ENCODE assay signal across 15 cellular contexts in genomic region chr15:77163806-77164384, GRCh38.
"Had no signal": no experiment of that assay in that cellular context is flagged by ENCODE, and none has a peak within 500 bp of the region (broad histone marks: within the 10 kb centered on the region; RNA-seq: fewer than 3 reads in every experiment).

No MANE protein-coding gene starts in this region.

- H3K9ac ChIP-seq: SK-N-SH had no signal

- H3K27me3 ChIP-seq: gastrocnemius medialis, heart right ventricle, testis had no signal

- H3K27me3 Mint-ChIP-seq: activated CD4-positive, alpha-beta T cell treated with anti-CD3 and anti-CD28 coated beads, Interleukin-2, amount 10 ng/mL, durations not matched to agents 24 days and 14 days had no signal

- ATAC-seq: gastrocnemius medialis, left ventricle myocardium superior, psoas muscle, WTC11 had no signal

- H3K27ac Mint-ChIP-seq: activated CD4-positive, alpha-beta T cell treated with anti-CD3 and anti-CD28 coated beads, Interleukin-2, amount 10 ng/mL, durations not matched to agents 24 days and 14 days; WTC11 had no signal

- H3K36me3 ChIP-seq: gastrocnemius medialis had no signal

- H3K9me3 ChIP-seq: gastrocnemius medialis, heart right ventricle, psoas muscle, SK-N-SH, testis had no signal

- H3K9me3 Mint-ChIP-seq: activated CD4-positive, alpha-beta T cell treated with anti-CD3 and anti-CD28 coated beads, Interleukin-2, amount 10 ng/mL, durations not matched to agents 24 days and 14 days; WTC11 had no signal

- H3K4me3 ChIP-seq: gastrocnemius medialis, heart right ventricle, psoas muscle, testis had no signal

- H3K4me3 Mint-ChIP-seq: activated CD4-positive, alpha-beta T cell treated with anti-CD3 and anti-CD28 coated beads, Interleukin-2, amount 10 ng/mL, durations not matched to agents 24 days and 14 days; WTC11 had no signal

- H3K4me1 ChIP-seq: psoas muscle, testis had no signal

- H3K4me2 ChIP-seq: SK-N-SH had no signal

- DNase-seq: activated CD4-positive, alpha-beta T cell treated with anti-CD3 and anti-CD28 coated beads, Interleukin-2, amount 10 ng/mL, durations not matched to agents 24 days and 14 days; activated gamma-delta T cell; cortex of kidney; effector CD8-positive, alpha-beta T cell; gastrocnemius medialis; heart right ventricle; kidney; left ventricle myocardium superior; nucleus accumbens; psoas muscle; SK-N-SH; stimulated activated CD4-positive, alpha-beta T cell treated with anti-CD3 and anti-CD28 coated beads, Interleukin-12 subunit alpha, Interleukin-12 subunit beta, amount 100 ng/mL, for 4 hours; stimulated activated naive CD4-positive, alpha-beta T cell treated with Interleukin-2 at 50 U/mL for 16 hours; testis had no signal

- H3K36me3 Mint-ChIP-seq: WTC11 had no signal

- H3K27ac ChIP-seq: gastrocnemius medialis, psoas muscle, testis had no signal
